In the genomic region with DNA sequence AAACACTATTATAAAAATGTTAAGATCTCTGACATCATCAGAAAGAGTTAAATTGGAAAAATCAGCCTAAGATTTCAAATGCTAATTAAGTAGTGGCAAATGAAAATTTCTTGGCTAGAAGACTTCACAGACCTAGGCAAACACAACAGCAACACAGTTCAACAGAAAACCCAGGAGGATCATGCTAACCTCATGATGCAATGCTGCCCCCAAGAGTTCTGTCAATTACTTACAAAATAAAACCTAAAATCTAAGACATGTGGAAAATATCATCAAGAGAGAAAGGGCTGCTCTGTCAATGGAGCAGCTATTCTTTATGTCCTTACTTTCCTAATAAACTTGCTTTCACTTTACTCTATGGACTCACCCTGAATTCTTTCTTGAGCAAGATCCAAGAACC, we compare ENCODE assay signal across 8 cellular contexts. TPM values are rescaled to one million over a fixed set of nuclear protein-coding genes. Genes with fewer than 3 reads are reported as not detected.
DNase-seq lines count a peak whose midpoint lies in the region; ATAC-seq and TF ChIP-seq lines count a peak whose summit lies in the region.

No MANE protein-coding gene starts in this region.

- POLR2A ChIA-PET in T-cell (lab: Charles Lee), result no interaction called here

- ATAC-seq in T-cell (replicated peaks in 1 of 4) (peak in 2 of 4 experiments; percentile 35 to 52), GM18861 (IDR thresholded peaks at IDR 0.05; ENCODE audit: unreplicated experiment) (no peak)

- H3K4me2 ChIP-seq in DOHH2 (ENCODE audit: low read length), result no peak overlapping the region
- H3K4me2 ChIP-seq in fibroblast of lung (ENCODE audit: extremely low read depth, insufficient read depth, low read length), result no peak overlapping the region

- TF ChIP-seq CTCF in DOHH2 (IDR thresholded peaks at IDR 0.05; ENCODE audit: low read depth, low read length, poor library complexity, severe bottlenecking) (peak; percentile 31), fibroblast of lung (conservative IDR thresholded peaks at IDR 0.05 in 1 of 2, IDR thresholded peaks at IDR 0.05 in 1 of 2; ENCODE audit: low read depth in 1 of 2, low read length in 2 of 2) (peak in 1 of 2 donors; percentile 24)

- peaks cover 0 to 2% (median 0%) of the 10 kb centered on the region in 3 donors for H3K4me1 Mint-ChIP-seq in T-cell

- no peak overlapping the region for H2AFZ ChIP-seq in fibroblast of lung (ENCODE audit: low read length)

- H3K36me3 Mint-ChIP-seq in T-cell, result peaks cover 9% of the 10 kb centered on the region

- no peaks in the 10 kb centered on the region for H3K27me3 Mint-ChIP-seq in T-cell

- H3K9me2 ChIP-seq in DOHH2 (replicated peaks; ENCODE audit: control insufficient read depth, low read length), result no peaks in the 10 kb centered on the region

- H3K9ac ChIP-seq in fibroblast of lung (ENCODE audit: insufficient read depth, low read length), result no peak overlapping the region

- H3K27ac Mint-ChIP-seq in T-cell, result no peak overlapping the region

- H3K27me3 ChIP-seq in DOHH2 (ENCODE audit: control insufficient read depth, low read length), result no peaks in the 10 kb centered on the region
- no peaks in the 10 kb centered on the region for H3K27me3 ChIP-seq in fibroblast of lung (ENCODE audit: control insufficient read depth, insufficient read depth, low read length)

- H4K20me1 ChIP-seq in DOHH2 (ENCODE audit: control insufficient read depth, insufficient read depth, low read depth, low read length), result no peaks in the 10 kb centered on the region
- H4K20me1 ChIP-seq in fibroblast of lung (ENCODE audit: control insufficient read depth, extremely low read depth, insufficient read depth, low read length), result no peaks in the 10 kb centered on the region

- H3F3A ChIP-seq in DOHH2 (ENCODE audit: control insufficient read depth, insufficient read depth), result no peaks in the 10 kb centered on the region

- no peak overlapping the region for H3K4me3 Mint-ChIP-seq in T-cell

- H3K27ac ChIP-seq in DOHH2 (ENCODE audit: low read depth, low read length) (no peak overlapping the region), fibroblast of lung (ENCODE audit: insufficient read depth, low read length) (no peak overlapping the region)

- H3K36me3 ChIP-seq in DOHH2 (ENCODE audit: control insufficient read depth, low read length), result peaks cover 42% of the 10 kb centered on the region
- no peaks in the 10 kb centered on the region for H3K36me3 ChIP-seq in fibroblast of lung (ENCODE audit: control insufficient read depth, insufficient read depth, low read length)

- H3K4me1 ChIP-seq in DOHH2 (ENCODE audit: control insufficient read depth, low read length) (no peaks in the 10 kb centered on the region), fibroblast of lung (ENCODE audit: control insufficient read depth, extremely low read depth, insufficient read depth, low read length) (peaks cover 7% of the 10 kb centered on the region)

- H3K9me3 Mint-ChIP-seq in T-cell, result no peaks in the 10 kb centered on the region

- H3K9me3 ChIP-seq in DOHH2 (ENCODE audit: control insufficient read depth, insufficient read depth, low read length) (no peaks in the 10 kb centered on the region), fibroblast of lung (ENCODE audit: control insufficient read depth, insufficient read depth, low read depth, low read length) (no peaks in the 10 kb centered on the region)

- peak; percentile 65 for DNase-seq in HT-29 (ENCODE audit: low spot score)
- DNase-seq in T-cell, result peak in 19 of 34 experiments; percentile 0 to 22 (median 9)
- peak; percentile 45 to 69 for DNase-seq in fibroblast of lung (ENCODE audit: low read depth in 2 of 2)
- DNase-seq in retina, result peak; percentile 11
- DNase-seq in activated effector memory CD4-positive, alpha-beta T cell treated with anti-CD3 and anti-CD28 coated beads, Interleukin-2, amount 50 U/mL, for 16 hours, result no peak
- DNase-seq in germinal center (ENCODE audit: low spot score), result no peak

- CTCF ChIA-PET in T-cell (lab: Charles Lee), result interaction anchor here in 1 of 2 donors (0.6 kb wide), 1 partner anchor 1175 kb away, joined by 4 read pairs; no protein-coding TSS in a partner anchor

- H3K79me2 ChIP-seq in DOHH2 (ENCODE audit: control insufficient read depth, low read length), result no peaks in the 10 kb centered on the region
- no peaks in the 10 kb centered on the region for H3K79me2 ChIP-seq in fibroblast of lung (ENCODE audit: control insufficient read depth, insufficient read depth, low read length)

- H3K4me3 ChIP-seq in DOHH2 (ENCODE audit: low read length) (no peak overlapping the region), fibroblast of lung (replicated peaks in 1 of 4; ENCODE audit: control extremely low read depth in 1 of 4, insufficient read depth in 1 of 4, low read depth in 3 of 4, low read length in 4 of 4) (no peak overlapping the region)

RNA-seq across cellular contexts. Expression of a gene that starts 21.0 kb away (rescaled TPM):
- not detected in 2 replicates for total RNA-seq in HT-29 (2014; rRNA removed; shearing (Covaris generic))
- total RNA-seq in T-cell, result not detected
- total RNA-seq in fibroblast of lung, result not detected in 2 replicates
- polyA plus RNA-seq in fibroblast of lung, result not detected in 2 replicates
- not detected in 2 replicates for polyA plus RNA-seq in fibroblast of lung (2012)
- polyA minus RNA-seq in fibroblast of lung (ENCODE audit: low replicate concordance), result not detected in 2 replicates

RNA-seq across cellular contexts. Expression of a gene that starts 41.5 kb away (rescaled TPM):
- total RNA-seq in HT-29 (2014; rRNA removed; shearing (Covaris generic)), result 6.8 and 7.5 TPM in 2 replicates
- total RNA-seq in T-cell (1 to 10 TPM; 5.2 to 6.7 (median 5.7) TPM), fibroblast of lung (9.9 and 10.0 TPM in 2 replicates)
- 5.4 and 7.2 TPM in 2 replicates for polyA plus RNA-seq in fibroblast of lung
- polyA plus RNA-seq in fibroblast of lung (2012), result 5.2 and 7.9 TPM in 2 replicates
- 0.24 and 2.5 TPM in 2 replicates for polyA minus RNA-seq in fibroblast of lung (ENCODE audit: low replicate concordance)

RNA-seq across cellular contexts. Expression of a gene that starts 48.4 kb away (rescaled TPM):
- total RNA-seq in HT-29 (2014; rRNA removed; shearing (Covaris generic)), result 32.5 and 33.5 TPM in 2 replicates
- total RNA-seq in T-cell (10 to 100 TPM; 12.5 to 53.2 (median 19.3) TPM), fibroblast of lung (30.8 and 49.7 TPM in 2 replicates)
- 19.4 and 29.6 TPM in 2 replicates for polyA plus RNA-seq in fibroblast of lung
- 18.7 and 26.4 TPM in 2 replicates for polyA plus RNA-seq in fibroblast of lung (2012)
- polyA minus RNA-seq in fibroblast of lung (ENCODE audit: low replicate concordance), result 9.8 and 10.2 TPM in 2 replicates

Comparison
In these comparisons a context has a peak if more than half of its experiments do, and no peak if none do; other contexts are left out.
1. DNase-seq: peak in HT-29 (single experiment), T-cell (19 of 34), fibroblast of lung (2 of 2) and retina (single experiment); none in activated effector memory CD4-positive, alpha-beta T cell treated with anti-CD3 and anti-CD28 coated beads, Interleukin-2, amount 50 U/mL, for 16 hours (single experiment) and germinal center (single experiment).